In the genomic region with DNA sequence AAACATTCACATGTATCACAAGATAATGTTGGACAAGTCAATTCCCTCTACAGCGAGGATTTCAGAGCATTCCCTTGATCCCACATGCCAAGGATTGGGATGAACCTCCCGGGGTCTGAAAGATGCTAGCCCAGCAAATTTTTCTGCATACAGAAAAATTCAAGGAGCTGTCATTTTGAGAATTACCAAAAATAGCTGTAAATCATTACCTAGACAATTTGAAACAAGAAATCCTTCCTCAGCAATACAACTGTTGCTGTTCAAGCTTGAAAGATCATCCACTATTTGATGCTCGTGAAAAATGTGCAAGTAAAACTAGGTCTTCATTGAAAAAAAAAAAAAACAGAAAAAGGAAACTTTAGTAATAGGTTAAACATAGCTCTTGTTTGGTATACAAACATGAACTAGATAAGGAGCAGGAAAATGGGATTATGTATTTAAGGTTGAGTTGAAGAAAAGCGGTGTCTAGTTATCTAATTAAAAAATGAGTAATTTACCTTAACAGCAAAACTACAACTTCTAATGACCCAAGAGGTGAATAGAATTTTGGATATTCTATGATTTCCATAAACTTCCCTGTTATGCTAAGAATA, we compare ENCODE assay signal across 18 cellular contexts.
DNase-seq lines count a peak whose midpoint lies in the region; ATAC-seq, FAIRE-seq and TF ChIP-seq lines count a peak whose summit lies in the region.
"Had no signal": no experiment of that assay in that cellular context is flagged by ENCODE, and none has a peak within 500 bp of the region (broad histone marks: within the 10 kb centered on the region; RNA-seq: fewer than 3 reads in every experiment).

No MANE protein-coding gene starts in this region.

- H3K36me3 Mint-ChIP-seq in MCF 10A (ENCODE audit: insufficient read depth, unreplicated experiment), result peaks cover 4% of the 10 kb centered on the region
- H3K36me3 Mint-ChIP-seq in immature natural killer cell, result no peaks in the 10 kb centered on the region
- H3K36me3 Mint-ChIP-seq: CD8-positive, alpha-beta memory T cell had no signal

- no peak for ATAC-seq in HG02571 (IDR thresholded peaks at IDR 0.05; ENCODE audit: unreplicated experiment)
- ATAC-seq: GM23338 had no signal

- H3K4me1 Mint-ChIP-seq in MCF 10A (ENCODE audit: insufficient read depth, unreplicated experiment) (peaks cover 7% of the 10 kb centered on the region), immature natural killer cell (no peaks in the 10 kb centered on the region)
- H3K4me1 Mint-ChIP-seq: CD8-positive, alpha-beta memory T cell had no signal

- 58 to 81% (median 67%) methylated on average over 4 of the region's 4 CpGs for WGBS in stomach, 5 donors

- intact Hi-C loops in breast epithelium (cut with DNase I; ENCODE audit: low total_unique reads) (no loop called here), MCF 10A (cut with micrococcal nuclease) (no loop called here), ascending aorta (cut with DNase I) (no loop called here), kidney (cut with DNase I) (no loop called here), stomach (cut with DNase I; ENCODE audit: low total_unique reads) (no loop called here)

- DNase-seq in breast epithelium (ENCODE audit: low spot score in 2 of 2) (no peak), MCF 10A (ENCODE audit: unreplicated experiment) (no peak), ascending aorta (ENCODE audit: low spot score in 2 of 2) (no peak), kidney (no peak), stomach (no peak), immature natural killer cell (no peak), NCI-H748 (lab: John Stamatoyannopoulos, UW; ENCODE audit: unreplicated experiment) (no peak)
- DNase-seq: 8988T; CD8-positive, alpha-beta memory T cell; GF-D8; KBM-7; NCI-H1092; NCI-H1694 treated with DMSO at 0.1 percent for 48 hours; NCI-H748 treated with DMSO at 0.1 percent for 48 hours had no signal

- POLR2A ChIA-PET in MCF 10A (lab: Yijun Ruan, JAX), result interaction anchor here (0.9 to 1.6 kb wide), 3 partner anchors 8 to 36 kb away, joined by 3 to 6 read pairs (median 4); no protein-coding TSS in a partner anchor

- no TSS peak for BruUV-seq in MCF 10A (replicated peaks; lab: Mats Ljungman, UMichigan)

- H3K27ac ChIP-seq in breast epithelium, result peak overlapping the region; percentile 54 to 70
- H3K27ac ChIP-seq in ascending aorta, result peak overlapping the region; percentile 10 to 46
- H3K27ac ChIP-seq in kidney (ENCODE audit: low read depth in 2 of 2, low read length in 2 of 2), result peak overlapping the region; percentile 56 to 73
- peak overlapping the region; percentile 38 to 67 (median 60) for H3K27ac ChIP-seq in stomach
- H3K27ac ChIP-seq: BLaER1 had no signal

- no peak overlapping the region for H3K27ac Mint-ChIP-seq in MCF 10A (ENCODE audit: low read depth, unreplicated experiment)
- no peak overlapping the region for H3K27ac Mint-ChIP-seq in immature natural killer cell
- H3K27ac Mint-ChIP-seq: CD8-positive, alpha-beta memory T cell; GM23338 had no signal

- H3K9me3 ChIP-seq in breast epithelium (no peaks in the 10 kb centered on the region), ascending aorta (no peaks in the 10 kb centered on the region), kidney (ENCODE audit: control insufficient read depth in 1 of 2, low read length in 2 of 2) (no peaks in the 10 kb centered on the region), stomach (no peaks in the 10 kb centered on the region)
- H3K9me3 ChIP-seq: BLaER1 had no signal

- H3K4me3 Mint-ChIP-seq in MCF 10A (ENCODE audit: unreplicated experiment) (no peak overlapping the region), immature natural killer cell (no peak overlapping the region)
- H3K4me3 Mint-ChIP-seq: CD8-positive, alpha-beta memory T cell; GM23338 had no signal

- TF ChIP-seq EP300 in stomach (IDR thresholded peaks at IDR 0.05), result no peak

- FAIRE-seq in kidney (lab: Jason Lieb, UNC), result peak; percentile 94
- FAIRE-seq: GM12891 had no signal

- TF ChIP-seq POLR2A in breast epithelium (IDR thresholded peaks at IDR 0.05) (no peak), stomach (IDR thresholded peaks at IDR 0.05) (no peak)

- no peaks in the 10 kb centered on the region for H3K27me3 ChIP-seq in breast epithelium
- H3K27me3 ChIP-seq in ascending aorta, result no peaks in the 10 kb centered on the region
- H3K27me3 ChIP-seq in stomach, result no peaks in the 10 kb centered on the region
- H3K27me3 ChIP-seq: BLaER1 had no signal

- H3K4me1 ChIP-seq in breast epithelium (no peaks in the 10 kb centered on the region), ascending aorta (peaks cover 0 to 10% of the 10 kb centered on the region in 2 donors), kidney (ENCODE audit: control insufficient read depth in 1 of 2, insufficient read depth in 1 of 2, low read depth in 1 of 2, low read length in 2 of 2) (peaks cover 5 to 35% of the 10 kb centered on the region in 2 donors), stomach (peaks cover 4 to 56% (median 27%) of the 10 kb centered on the region in 4 donors)
- H3K4me1 ChIP-seq: BLaER1 had no signal

- CTCF ChIA-PET in MCF 10A (lab: Yijun Ruan, JAX), result interaction anchor here (1.6 kb wide), 1 partner anchor 136 kb away, joined by 4 read pairs; no protein-coding TSS in a partner anchor

- no peak overlapping the region for H3K9ac ChIP-seq in kidney (ENCODE audit: low read length in 2 of 2)
- H3K9ac ChIP-seq: BLaER1 had no signal

- no peak overlapping the region for H3K4me3 ChIP-seq in breast epithelium
- no peak overlapping the region for H3K4me3 ChIP-seq in ascending aorta
- H3K4me3 ChIP-seq in kidney (ENCODE audit: low read length in 2 of 2), result no peak overlapping the region
- H3K4me3 ChIP-seq in stomach, result no peak overlapping the region
- H3K4me3 ChIP-seq: BLaER1, GM23338 had no signal

- H3K9me3 Mint-ChIP-seq in MCF 10A (ENCODE audit: unreplicated experiment) (no peaks in the 10 kb centered on the region), immature natural killer cell (no peaks in the 10 kb centered on the region)
- H3K9me3 Mint-ChIP-seq: CD8-positive, alpha-beta memory T cell; GM23338 had no signal

- TF ChIP-seq CTCF in breast epithelium (IDR thresholded peaks at IDR 0.05) (no peak), MCF 10A (IDR thresholded peaks at IDR 0.05; ENCODE audit: unreplicated experiment) (no peak), ascending aorta (IDR thresholded peaks at IDR 0.05) (no peak), kidney (IDR thresholded peaks at IDR 0.05; ENCODE audit: borderline replicate concordance, extremely low read depth, insufficient read depth) (no peak), stomach (IDR thresholded peaks at IDR 0.05) (no peak)

- H3K36me3 ChIP-seq in breast epithelium, result no peaks in the 10 kb centered on the region
- H3K36me3 ChIP-seq in ascending aorta, result no peaks in the 10 kb centered on the region
- peaks cover 2 to 11% of the 10 kb centered on the region in 2 donors for H3K36me3 ChIP-seq in kidney (ENCODE audit: control insufficient read depth in 1 of 2, insufficient read depth in 2 of 2, low read length in 2 of 2)
- peaks cover 0 to 7% (median 0%) of the 10 kb centered on the region in 4 donors for H3K36me3 ChIP-seq in stomach
- H3K36me3 ChIP-seq: BLaER1 had no signal

- H3K27me3 Mint-ChIP-seq in MCF 10A (ENCODE audit: insufficient read depth, unreplicated experiment) (no peaks in the 10 kb centered on the region), immature natural killer cell (ENCODE audit: low read depth in 3 of 3) (peaks cover 0 to 4% (median 1%) of the 10 kb centered on the region in 3 donors)
